Comparison of ENCODE assay signal across 8 cellular contexts in genomic region chr4:40924096-40924792, GRCh38.
DNase-seq lines count a peak whose midpoint lies in the region; ATAC-seq and TF ChIP-seq lines count a peak whose summit lies in the region.

No MANE protein-coding gene starts in this region.

- H3K27ac ChIP-seq in left lung = no peak overlapping the region

- intact Hi-C loops in left lung (cut with DNase I) = no loop called here

- no peaks in the 10 kb centered on the region for H3K27me3 ChIP-seq in left lung

- H3K36me3 ChIP-seq in left lung = peaks cover 0 to 4% of the 10 kb centered on the region in 2 donors

- H3K9me3 ChIP-seq in left lung = no peaks in the 10 kb centered on the region

- H3K4me3 ChIP-seq in left lung = no peak overlapping the region

- TF ChIP-seq CTCF in GM12874 (IDR thresholded peaks at IDR 0.05; ENCODE audit: insufficient read depth, low read depth, low read length) = peak; percentile 92
- peak; percentile 88 to 90 for TF ChIP-seq CTCF in left lung (IDR thresholded peaks at IDR 0.05)

- peaks cover 0 to 13% of the 10 kb centered on the region in 2 donors for H3K4me1 ChIP-seq in left lung

- DNase-seq in NCI-H2196 (lab: John Stamatoyannopoulos, UW; ENCODE audit: unreplicated experiment) = peak; percentile 61
- DNase-seq in activated CD4-positive, alpha-beta T cell treated with anti-CD3 and anti-CD28 coated beads for 1 hour = peak; percentile 43
- DNase-seq in central memory CD4-positive, alpha-beta T cell = peak; percentile 30
- peak; percentile 56 to 91 for DNase-seq in left lung
- DNase-seq in stimulated activated CD8-positive, alpha-beta memory T cell treated with anti-CD3 and anti-CD28 coated beads, Interleukin-12 subunit alpha, Interleukin-12 subunit beta, amount 100 ng/mL, for 24 hours (ENCODE audit: extremely low read depth) = peak; percentile 34

- ATAC-seq in HG02852 (IDR thresholded peaks at IDR 0.05; ENCODE audit: unreplicated experiment) = peak; percentile 73
- ATAC-seq in left lung = peak; percentile 82
- ATAC-seq in HG03469 (IDR thresholded peaks at IDR 0.05; ENCODE audit: unreplicated experiment) = no peak
